In the genomic region with DNA sequence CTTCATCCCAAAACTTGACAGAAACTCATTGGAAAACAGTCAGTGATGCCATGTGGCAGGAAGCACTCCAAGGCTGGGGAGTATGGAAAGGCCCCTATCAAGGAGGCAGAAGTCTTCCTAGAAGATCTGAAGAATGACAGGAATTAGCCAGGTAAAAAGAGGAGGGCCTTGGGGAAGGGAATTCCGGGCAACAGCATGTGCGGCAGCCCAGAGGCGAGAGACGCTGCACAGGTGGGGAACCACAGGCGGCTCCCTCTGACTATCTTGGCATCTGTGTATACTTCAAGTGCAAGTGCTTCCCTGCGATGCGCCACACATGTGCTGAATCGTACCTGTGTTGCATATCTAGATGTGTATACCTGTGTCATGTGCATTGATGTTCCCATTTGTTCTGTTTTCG, we compare ENCODE assay signal across 23 cellular contexts. TPM values are rescaled to one million over a fixed set of nuclear protein-coding genes. Genes with fewer than 3 reads are reported as not detected.
DNase-seq lines count a peak whose midpoint lies in the region; ATAC-seq, FAIRE-seq and TF ChIP-seq lines count a peak whose summit lies in the region.
"Had no signal": no experiment of that assay in that cellular context is flagged by ENCODE, and none has a peak within 500 bp of the region (broad histone marks: within the 10 kb centered on the region; RNA-seq: fewer than 3 reads in every experiment).

No MANE protein-coding gene starts in this region.

- no peaks in the 10 kb centered on the region for H3K27me3 ChIP-seq in endodermal cell (ENCODE audit: control insufficient read depth, insufficient read depth, low read length, poor library complexity, severe bottlenecking)
- H3K27me3 ChIP-seq in neural progenitor cell = no peaks in the 10 kb centered on the region
- H3K27me3 ChIP-seq in Caco-2 (replicated peaks; ENCODE audit: control insufficient read depth, insufficient read depth, low read length) = no peaks in the 10 kb centered on the region; the same call in 1 of the 2 replicates
- H3K27me3 ChIP-seq: BLaER1 had no signal

- H3K9me3 ChIP-seq in endodermal cell (ENCODE audit: control insufficient read depth, low read length) (no peaks in the 10 kb centered on the region), neural progenitor cell (ENCODE audit: low read depth) (no peaks in the 10 kb centered on the region), Caco-2 (no peaks in the 10 kb centered on the region)
- H3K9me3 ChIP-seq: BLaER1 had no signal

- no peak overlapping the region for H3K4me3 Mint-ChIP-seq in endodermal cell
- H3K4me3 Mint-ChIP-seq in neural progenitor cell = no peak overlapping the region
- H3K4me3 Mint-ChIP-seq in Caco-2 (ENCODE audit: unreplicated experiment) = no peak overlapping the region
- H3K4me3 Mint-ChIP-seq in activated CD8-positive, alpha-beta memory T cell treated with anti-CD3 and anti-CD28 coated beads, Interleukin-2, amount 10 ng/mL, durations not matched to agents 7 days and 5 days = no peak overlapping the region
- H3K4me3 Mint-ChIP-seq: B cell; CD4-positive, CD25-positive, alpha-beta regulatory T cell; CD8-positive, alpha-beta T cell; GM23338 had no signal

- H3K27ac Mint-ChIP-seq in endodermal cell (no peak overlapping the region), neural progenitor cell (peak overlapping the region; percentile 3), Caco-2 (ENCODE audit: unreplicated experiment) (no peak overlapping the region)
- no peak overlapping the region for H3K27ac Mint-ChIP-seq in activated CD8-positive, alpha-beta memory T cell treated with anti-CD3 and anti-CD28 coated beads, Interleukin-2, amount 10 ng/mL, durations not matched to agents 7 days and 5 days
- H3K27ac Mint-ChIP-seq: B cell; CD4-positive, CD25-positive, alpha-beta regulatory T cell; CD8-positive, alpha-beta T cell; GM23338; H9 had no signal

- H3K4me3 ChIP-seq in endodermal cell (ENCODE audit: low read length) (no peak overlapping the region), neural progenitor cell (no peak overlapping the region), Caco-2 (ENCODE audit: low read depth, low read length) (no peak overlapping the region)
- H3K4me3 ChIP-seq: BLaER1, GM23338 had no signal

- intact Hi-C loops in Caco-2 (cut with micrococcal nuclease; ENCODE audit: unreplicated experiment) = no loop called here

- no peak overlapping the region for H3K4me2 ChIP-seq in neural progenitor cell
- H3K4me2 ChIP-seq: GM23338 had no signal

- no peaks in the 10 kb centered on the region for H3K4me1 ChIP-seq in endodermal cell (ENCODE audit: control insufficient read depth, insufficient read depth, low read length)
- H3K4me1 ChIP-seq in neural progenitor cell = peaks cover 19% of the 10 kb centered on the region
- H3K4me1 ChIP-seq in Caco-2 = peaks cover 4% of the 10 kb centered on the region; the same call in 1 of the 2 replicates

- H3K79me2 ChIP-seq in neural progenitor cell (ENCODE audit: low read depth) = no peaks in the 10 kb centered on the region

- H3K4me1 Mint-ChIP-seq in endodermal cell = peaks cover 32% of the 10 kb centered on the region
- H3K4me1 Mint-ChIP-seq in neural progenitor cell = peaks cover 47% of the 10 kb centered on the region
- H3K4me1 Mint-ChIP-seq in Caco-2 (ENCODE audit: low read depth, unreplicated experiment) = no peaks in the 10 kb centered on the region
- H3K4me1 Mint-ChIP-seq in activated CD8-positive, alpha-beta memory T cell treated with anti-CD3 and anti-CD28 coated beads, Interleukin-2, amount 10 ng/mL, durations not matched to agents 7 days and 5 days = no peaks in the 10 kb centered on the region
- H3K4me1 Mint-ChIP-seq: B cell; CD4-positive, CD25-positive, alpha-beta regulatory T cell had no signal

- H2AFZ ChIP-seq in neural progenitor cell (replicated peaks) = no peak overlapping the region
- H2AFZ ChIP-seq: GM23338 had no signal

- H3K27ac ChIP-seq in endodermal cell (ENCODE audit: low read depth, low read length) = no peak overlapping the region
- no peak overlapping the region for H3K27ac ChIP-seq in neural progenitor cell
- H3K27ac ChIP-seq: 22Rv1, BLaER1, C4-2B had no signal

- FAIRE-seq in HTR-8/SVneo (lab: Jason Lieb, UNC) = peak; percentile 67
- FAIRE-seq: A204.1, D721Med, GM12891, GM18507 had no signal

- no peaks in the 10 kb centered on the region for H4K20me1 ChIP-seq in neural progenitor cell (ENCODE audit: low read depth)
- H4K20me1 ChIP-seq: BLaER1 had no signal

- no TSS peak for BruUV-seq in Caco-2 (replicated peaks; lab: Mats Ljungman, UMichigan)

- ATAC-seq in activated CD8-positive, alpha-beta memory T cell treated with anti-CD3 and anti-CD28 coated beads, Interleukin-2, amount 10 ng/mL, durations not matched to agents 7 days and 5 days = no peak
- ATAC-seq: CD8-positive, alpha-beta T cell; GM23338; HCT116 had no signal

- CTCF ChIA-PET in Caco-2 (lab: Charles Lee) = interaction anchor here (0.7 to 1.3 kb wide), 3 partner anchors 15 to 190 kb away, joined by 3 read pairs; no protein-coding TSS in a partner anchor
- CTCF ChIA-PET in activated CD8-positive, alpha-beta memory T cell treated with anti-CD3 and anti-CD28 coated beads, Interleukin-2, amount 10 ng/mL, durations not matched to agents 7 days and 5 days (lab: Charles Lee) = interaction anchor here (3.6 kb wide), 1 partner anchor 23 kb away, joined by 14 read pairs; no protein-coding TSS in a partner anchor

- H3K36me3 ChIP-seq in endodermal cell (ENCODE audit: control insufficient read depth, insufficient read depth, low read length) (no peaks in the 10 kb centered on the region), neural progenitor cell (no peaks in the 10 kb centered on the region), Caco-2 (ENCODE audit: control insufficient read depth, insufficient read depth, low read length) (no peaks in the 10 kb centered on the region)
- H3K36me3 ChIP-seq: BLaER1 had no signal

- POLR2A ChIA-PET in Caco-2 (lab: Charles Lee) = no interaction called here

- 83 to 92% methylated on average over 6 to 9 of the region's 9 CpGs for WGBS in endodermal cell (ENCODE audit: insufficient coverage in 1 of 2, insufficient read length in 1 of 2), 2 experiments

- DNase-seq in HTR-8/SVneo (ENCODE audit: insufficient read length, low spot score) (no peak), endodermal cell (peak; percentile 70), neural progenitor cell (ENCODE audit: low spot score) (no peak), Caco-2 (no peak), Kasumi-1 (lab: John Stamatoyannopoulos, UW) (no peak)
- no peak for DNase-seq in activated CD8-positive, alpha-beta memory T cell treated with anti-CD3 and anti-CD28 coated beads, Interleukin-2, amount 10 ng/mL, durations not matched to agents 7 days and 5 days
- DNase-seq: CD4-positive, CD25-positive, alpha-beta regulatory T cell; CD8-positive, alpha-beta T cell; DMS 273 treated with DMSO at 0.1 percent for 48 hours; DMS79; GF-D8; H9 had no signal

- H3K27me3 Mint-ChIP-seq in endodermal cell (ENCODE audit: insufficient read depth) (no peaks in the 10 kb centered on the region), neural progenitor cell (ENCODE audit: insufficient read depth, low read depth) (peaks cover 13% of the 10 kb centered on the region), Caco-2 (ENCODE audit: insufficient read depth, unreplicated experiment) (peaks cover 5% of the 10 kb centered on the region)
- peaks cover 41% of the 10 kb centered on the region for H3K27me3 Mint-ChIP-seq in activated CD8-positive, alpha-beta memory T cell treated with anti-CD3 and anti-CD28 coated beads, Interleukin-2, amount 10 ng/mL, durations not matched to agents 7 days and 5 days
- H3K27me3 Mint-ChIP-seq: CD4-positive, CD25-positive, alpha-beta regulatory T cell had no signal

- H3K9ac ChIP-seq in endodermal cell (ENCODE audit: extremely low read depth, low read length, poor library complexity, severe bottlenecking) = no peak overlapping the region
- no peak overlapping the region for H3K9ac ChIP-seq in neural progenitor cell
- H3K9ac ChIP-seq: BLaER1 had no signal

- no peak for TF ChIP-seq CTCF in endodermal cell (conservative IDR thresholded peaks at IDR 0.05)
- no peak for TF ChIP-seq CTCF in neural progenitor cell (IDR thresholded peaks at IDR 0.05)
- no peak for TF ChIP-seq CTCF in Caco-2 (IDR thresholded peaks at IDR 0.05; ENCODE audit: insufficient read depth in 1 of 2, low read depth in 1 of 2, low read length in 1 of 2, severe bottlenecking in 1 of 2, unreplicated experiment in 1 of 2)

- peaks cover 11% of the 10 kb centered on the region for H3F3A ChIP-seq in neural progenitor cell (ENCODE audit: low read depth)

- H3K36me3 Mint-ChIP-seq in endodermal cell (ENCODE audit: low read depth) (no peaks in the 10 kb centered on the region), neural progenitor cell (no peaks in the 10 kb centered on the region), Caco-2 (ENCODE audit: insufficient read depth, unreplicated experiment) (no peaks in the 10 kb centered on the region)
- no peaks in the 10 kb centered on the region for H3K36me3 Mint-ChIP-seq in activated CD8-positive, alpha-beta memory T cell treated with anti-CD3 and anti-CD28 coated beads, Interleukin-2, amount 10 ng/mL, durations not matched to agents 7 days and 5 days
- H3K36me3 Mint-ChIP-seq: CD4-positive, CD25-positive, alpha-beta regulatory T cell; CD8-positive, alpha-beta T cell had no signal

- H3K9me3 Mint-ChIP-seq in endodermal cell = peaks cover 1% of the 10 kb centered on the region
- H3K9me3 Mint-ChIP-seq in neural progenitor cell = no peaks in the 10 kb centered on the region
- no peaks in the 10 kb centered on the region for H3K9me3 Mint-ChIP-seq in Caco-2 (ENCODE audit: unreplicated experiment)
- no peaks in the 10 kb centered on the region for H3K9me3 Mint-ChIP-seq in activated CD8-positive, alpha-beta memory T cell treated with anti-CD3 and anti-CD28 coated beads, Interleukin-2, amount 10 ng/mL, durations not matched to agents 7 days and 5 days (ENCODE audit: low read depth)
- H3K9me3 Mint-ChIP-seq: CD8-positive, alpha-beta T cell; GM23338; H9 had no signal

RNA-seq across cellular contexts. Expression of a gene that starts 12.7 kb away (rescaled TPM):
- total RNA-seq in endodermal cell (10 to 100 TPM in 1 of 2 donors, 1 to 10 TPM in 1; 3.7 to 13.3 TPM), neural progenitor cell (ENCODE audit: low replicate concordance) (0.11 and 2.3 TPM in 2 replicates), Caco-2 (2022) (1.2 and 1.4 TPM in 2 replicates)
- polyA plus RNA-seq in endodermal cell (2013, experiment 1 of 2) = 8.9 TPM
- 7.1 TPM for polyA plus RNA-seq in endodermal cell (2013, experiment 2 of 2)
- under 1 TPM; 0.67 to 0.75 TPM for total RNA-seq in activated CD8-positive, alpha-beta memory T cell treated with anti-CD3 and anti-CD28 coated beads, Interleukin-2, amount 10 ng/mL, durations not matched to agents 7 days and 5 days
- total RNA-seq: G401 had no signal
- polyA plus RNA-seq: CD4-positive, CD25-positive, alpha-beta regulatory T cell had no signal
